Comparison of ENCODE assay signal across 7 cellular contexts in genomic region chr17:30236297-30236624, GRCh38. TPM values are rescaled to one million over a fixed set of nuclear protein-coding genes. Genes with fewer than 3 reads are reported as not detected.
A peak's percentile ranks its signal among the peaks of the same experiment; 100 is the strongest.
DNase-seq lines count a peak whose midpoint lies in the region; ATAC-seq and TF ChIP-seq lines count a peak whose summit lies in the region.

No MANE protein-coding gene starts in this region.

- no peaks in the 10 kb centered on the region for H3K9me3 ChIP-seq in gastrocnemius medialis
- H3K9me3 ChIP-seq in gastroesophageal sphincter = no peaks in the 10 kb centered on the region

- H3K4me3 Mint-ChIP-seq in activated B cell treated with CpG ODN at 0.5 μM for 24 hours = peak overlapping the region; percentile 69

- no peak for ATAC-seq in activated B cell treated with CpG ODN at 0.5 μM for 24 hours (ENCODE audit: low read depth)
- ATAC-seq in gastrocnemius medialis = no peak
- no peak for ATAC-seq in HG03432 (IDR thresholded peaks at IDR 0.05; ENCODE audit: unreplicated experiment)
- ATAC-seq in gastroesophageal sphincter = no peak

- H3K9me3 Mint-ChIP-seq in activated B cell treated with CpG ODN at 0.5 μM for 24 hours = no peaks in the 10 kb centered on the region

- H3K27me3 ChIP-seq in gastrocnemius medialis = peaks cover 46 to 55% (median 48%) of the 10 kb centered on the region in 3 donors
- peaks cover 77% of the 10 kb centered on the region for H3K27me3 ChIP-seq in gastroesophageal sphincter

- CTCF ChIA-PET in activated B cell treated with CpG ODN at 0.5 μM for 24 hours (lab: Charles Lee) = interaction anchor here (1.0 to 1.1 kb wide), 3 partner anchors 110 to 131 kb away, joined by 3 to 9 read pairs (median 3); no protein-coding TSS in a partner anchor

- no peak for TF ChIP-seq CTCF in GM12875 (IDR thresholded peaks at IDR 0.05; ENCODE audit: borderline replicate concordance, insufficient read depth, low read depth, low read length)
- no peak for TF ChIP-seq CTCF in activated B cell treated with CpG ODN at 0.5 μM for 24 hours (IDR thresholded peaks at IDR 0.05)
- TF ChIP-seq CTCF in fibroblast of pulmonary artery (IDR thresholded peaks at IDR 0.05; ENCODE audit: low read length, missing control alignments) = no peak
- TF ChIP-seq CTCF in gastrocnemius medialis (IDR thresholded peaks at IDR 0.05 in 4 of 5, conservative IDR thresholded peaks at IDR 0.05 in 1 of 5) = no peak
- no peak for TF ChIP-seq CTCF in gastroesophageal sphincter (IDR thresholded peaks at IDR 0.05)

- intact Hi-C loops in activated B cell treated with CpG ODN at 0.5 μM for 24 hours (cut with micrococcal nuclease) (loop anchor here (10.0 kb wide), 1 partner anchor 131 kb away; no protein-coding TSS in a partner anchor), gastrocnemius medialis (cut with DNase I; ENCODE audit: low total_unique reads) (loop anchor here (10.0 kb wide), 1 partner anchor 131 kb away; no protein-coding TSS in a partner anchor)

- no peaks in the 10 kb centered on the region for H3K36me3 Mint-ChIP-seq in activated B cell treated with CpG ODN at 0.5 μM for 24 hours (ENCODE audit: low read depth)

- H3K27ac Mint-ChIP-seq in activated B cell treated with CpG ODN at 0.5 μM for 24 hours = no peak overlapping the region

- peaks cover 21% of the 10 kb centered on the region for H3K4me1 Mint-ChIP-seq in activated B cell treated with CpG ODN at 0.5 μM for 24 hours

- TF ChIP-seq POLR2A in gastrocnemius medialis (IDR thresholded peaks at IDR 0.05) = no peak
- no peak for TF ChIP-seq POLR2A in gastroesophageal sphincter (IDR thresholded peaks at IDR 0.05)

- peak overlapping the region; percentile 51 for H3K4me3 ChIP-seq in GM12875 (ENCODE audit: low read depth, low read length)
- peak overlapping the region; percentile 49 for H3K4me3 ChIP-seq in fibroblast of pulmonary artery (replicated peaks; ENCODE audit: low read depth, low read length)
- H3K4me3 ChIP-seq in gastrocnemius medialis = peak overlapping the region; percentile 39 to 52 (median 43)
- H3K4me3 ChIP-seq in gastroesophageal sphincter = peak overlapping the region in 1 of 2 donors; percentile 52

- no peak for DNase-seq in activated B cell treated with CpG ODN at 0.5 μM for 24 hours
- DNase-seq in fibroblast of pulmonary artery (ENCODE audit: low read depth) = no peak
- no peak for DNase-seq in gastrocnemius medialis
- no peak for DNase-seq in SIG-M5 treated with dmso at 0.1 percent for 504 hours (lab: John Stamatoyannopoulos, UW; ENCODE audit: unreplicated experiment)

- peaks cover 14% of the 10 kb centered on the region in 2 donors for H3K4me1 ChIP-seq in gastrocnemius medialis
- H3K4me1 ChIP-seq in gastroesophageal sphincter = peaks cover 0 to 40% (median 17%) of the 10 kb centered on the region in 3 donors

- H3K27ac ChIP-seq in gastrocnemius medialis (no peak overlapping the region), gastroesophageal sphincter (no peak overlapping the region)

- POLR2A ChIA-PET in activated B cell treated with CpG ODN at 0.5 μM for 24 hours (lab: Charles Lee) = no interaction called here

- in situ Hi-C loops in gastrocnemius medialis (cut with MboI; ENCODE audit: low sequenced_read_pairs in 4 of 4) = no loop called here

- H3K36me3 ChIP-seq in gastrocnemius medialis (no peaks in the 10 kb centered on the region), gastroesophageal sphincter (no peaks in the 10 kb centered on the region)

- peaks cover 62% of the 10 kb centered on the region for H3K27me3 Mint-ChIP-seq in activated B cell treated with CpG ODN at 0.5 μM for 24 hours

- TF ChIP-seq EP300 in gastroesophageal sphincter (IDR thresholded peaks at IDR 0.05) = no peak

- 54 to 56% methylated on average over 2 to 9 of the region's 10 CpGs for WGBS in gastroesophageal sphincter (ENCODE audit: low coverage in 1 of 2), 2 donors

RNA-seq across cellular contexts. Expression of gene SLC6A4, which starts 0.8 kb away (rescaled TPM):
- not detected in 2 replicates for total RNA-seq in activated B cell treated with CpG ODN at 0.5 μM for 24 hours
- total RNA-seq in gastrocnemius medialis = under 1 TPM in 2 of 4 donors, not detected in 2; 0.35 to 0.46 TPM
- total RNA-seq in gastroesophageal sphincter = under 1 TPM; under 0.01 to 0.22 (median 0.09) TPM

RNA-seq across cellular contexts. Expression of gene BLMH, which starts 55.5 kb away (rescaled TPM):
- total RNA-seq in activated B cell treated with CpG ODN at 0.5 μM for 24 hours (38.0 and 40.3 TPM in 2 replicates), gastrocnemius medialis (10 to 100 TPM in 3 of 4 donors, 1 to 10 TPM in 1; 7.4 to 17.7 (median 16.7) TPM), gastroesophageal sphincter (10 to 100 TPM; 17.8 to 29.3 (median 20.7) TPM)
